ENCODE assay signal across 16 cellular contexts in genomic region chr20:34012330-34012729, GRCh38. TPM values are rescaled to one million over a fixed set of nuclear protein-coding genes. Genes with fewer than 3 reads are reported as not detected.
DNase-seq lines count a peak whose midpoint lies in the region; ATAC-seq, FAIRE-seq and TF ChIP-seq lines count a peak whose summit lies in the region.
"Had no signal": no experiment of that assay in that cellular context is flagged by ENCODE, and none has a peak within 500 bp of the region (broad histone marks: within the 10 kb centered on the region; RNA-seq: fewer than 3 reads in every experiment).

No MANE protein-coding gene starts in this region.

- no peak overlapping the region for H4K5ac ChIP-seq in mesendoderm (ENCODE audit: low read length)

- no peak overlapping the region for H2BK120ac ChIP-seq in mesendoderm (ENCODE audit: low read depth, low read length)

- no peak overlapping the region for H3K4ac ChIP-seq in mesendoderm (ENCODE audit: low read depth, low read length)

- CTCF ChIA-PET in CD4-positive, alpha-beta T cell (lab: Charles Lee): no interaction called here
- CTCF ChIA-PET in OCI-LY7 (lab: Charles Lee; ENCODE audit: unreplicated experiment): interaction anchor here (0.7 kb wide), 1 partner anchor 19 kb away, joined by 3 read pairs; no protein-coding TSS in a partner anchor

- no peak overlapping the region for H3K9ac ChIP-seq in mesendoderm (ENCODE audit: low read length)

- peaks cover 11% of the 10 kb centered on the region for H3K4me1 ChIP-seq in mesendoderm (ENCODE audit: control insufficient read depth, low read depth, low read length)
- H3K4me1 ChIP-seq in OCI-LY7 (ENCODE audit: insufficient read depth, low read length, poor library complexity, severe bottlenecking): peaks cover 30% of the 10 kb centered on the region
- peaks cover 18 to 57% (median 25%) of the 10 kb centered on the region in 3 donors for H3K4me1 ChIP-seq in pancreas

- peaks cover 0 to 13% of the 10 kb centered on the region in 2 donors for H3K36me3 Mint-ChIP-seq in CD14-positive monocyte
- H3K36me3 Mint-ChIP-seq in CD4-positive, alpha-beta T cell (ENCODE audit: low read depth): peaks cover 9% of the 10 kb centered on the region
- no peaks in the 10 kb centered on the region for H3K36me3 Mint-ChIP-seq in activated T-helper 17 cell treated with anti-CD3 and anti-CD28 coated beads, Interleukin-2, amount 50 U/mL, for 72 hours (ENCODE audit: low read depth)
- H3K36me3 Mint-ChIP-seq: naive B cell had no signal

- DNase-seq in CD14-positive monocyte (ENCODE audit: low spot score) (no peak), mesendoderm (no peak), OCI-LY7 (ENCODE audit: low spot score) (no peak), pancreas (no peak)
- no peak for DNase-seq in CD4-positive, alpha-beta T cell
- DNase-seq: activated gamma-delta T cell treated with Interleukin-2 at 50 U/mL for 16 hours; Caco-2; HCEC 1CT; naive B cell; posterior cingulate gyrus; stimulated activated CD4-positive, alpha-beta T cell treated with anti-CD3 and anti-CD28 coated beads, Interleukin-2, amount 100 ng/mL, for 24 hours; stomach; transverse colon had no signal

- H3K4me3 Mint-ChIP-seq in CD14-positive monocyte: no peak overlapping the region
- peak overlapping the region; percentile 3 for H3K4me3 Mint-ChIP-seq in CD4-positive, alpha-beta T cell
- peak overlapping the region; percentile 63 for H3K4me3 Mint-ChIP-seq in activated T-helper 17 cell treated with anti-CD3 and anti-CD28 coated beads, Interleukin-2, amount 50 U/mL, for 72 hours
- H3K4me3 Mint-ChIP-seq: memory B cell had no signal

- no peak overlapping the region for H3K4me3 ChIP-seq in mesendoderm (ENCODE audit: low read length)
- no peak overlapping the region for H3K4me3 ChIP-seq in OCI-LY7 (ENCODE audit: low read depth, low read length, poor library complexity, severe bottlenecking)
- no peak overlapping the region for H3K4me3 ChIP-seq in pancreas
- H3K4me3 ChIP-seq: stomach, transverse colon had no signal

- WGBS in mesendoderm (ENCODE audit: extremely low coverage, insufficient coverage, low lambda C conversion rate): no CpG with 5 or more reads among the region's 5 CpGs
- WGBS in pancreas, 2 donors: 92 to 97% methylated on average over 5 of the region's 5 CpGs

- no peaks in the 10 kb centered on the region for H3K9me3 Mint-ChIP-seq in CD14-positive monocyte
- H3K9me3 Mint-ChIP-seq in CD4-positive, alpha-beta T cell: no peaks in the 10 kb centered on the region
- H3K9me3 Mint-ChIP-seq in activated T-helper 17 cell treated with anti-CD3 and anti-CD28 coated beads, Interleukin-2, amount 50 U/mL, for 72 hours: no peaks in the 10 kb centered on the region
- H3K9me3 Mint-ChIP-seq: memory B cell, naive B cell had no signal

- H3K9me2 ChIP-seq in OCI-LY7 (ENCODE audit: insufficient read depth, low read length): no peaks in the 10 kb centered on the region

- no TSS peak for BruUV-seq in OCI-LY7 (replicated peaks; lab: Mats Ljungman, UMichigan)

- H3K56ac ChIP-seq in mesendoderm (ENCODE audit: low read length): no peak overlapping the region

- H2AFZ ChIP-seq in OCI-LY7 (ENCODE audit: low read length): no peak overlapping the region

- TF ChIP-seq CTCF in CD14-positive monocyte (IDR thresholded peaks at IDR 0.05) (no peak), OCI-LY7 (conservative IDR thresholded peaks at IDR 0.05; ENCODE audit: low read length) (no peak), pancreas (IDR thresholded peaks at IDR 0.05) (no peak)
- no peak for TF ChIP-seq CTCF in CD4-positive, alpha-beta T cell (IDR thresholded peaks at IDR 0.05)

- intact Hi-C loops in CD14-positive monocyte (cut with micrococcal nuclease): no loop called here
- intact Hi-C loops in CD4-positive, alpha-beta T cell (cut with DNase I, micrococcal nuclease): no loop called here
- intact Hi-C loops in OCI-LY7 (cut with micrococcal nuclease; ENCODE audit: unreplicated experiment): no loop called here
- intact Hi-C loops in pancreas (cut with DNase I): no loop called here

- POLR2A ChIA-PET in CD4-positive, alpha-beta T cell (lab: Charles Lee): interaction anchor here (1.3 kb wide), 1 partner anchor 19 kb away, joined by 6 read pairs; the partner anchor contains the start of gene RALY
- POLR2A ChIA-PET in OCI-LY7 (lab: Charles Lee): interaction anchor here (0.8 to 1.4 kb wide), 2 partner anchors 8 to 126 kb away, joined by 4 to 6 read pairs; no protein-coding TSS in a partner anchor

- H3K9me3 ChIP-seq in CD4-positive, alpha-beta T cell (ENCODE audit: control insufficient read depth, low read length): no peaks in the 10 kb centered on the region
- H3K9me3 ChIP-seq in OCI-LY7 (ENCODE audit: low read length) (no peaks in the 10 kb centered on the region), pancreas (no peaks in the 10 kb centered on the region)
- H3K9me3 ChIP-seq: Caco-2, stomach, transverse colon had no signal

- H3K36me3 ChIP-seq in mesendoderm (ENCODE audit: control insufficient read depth, insufficient read depth, low read length) (no peaks in the 10 kb centered on the region), OCI-LY7 (ENCODE audit: insufficient read depth, low read length) (peaks cover 23% of the 10 kb centered on the region), pancreas (no peaks in the 10 kb centered on the region)
- H3K36me3 ChIP-seq: stomach, transverse colon had no signal

- H3K4me1 Mint-ChIP-seq in CD14-positive monocyte: peaks cover 54% of the 10 kb centered on the region
- H3K4me1 Mint-ChIP-seq in CD4-positive, alpha-beta T cell (ENCODE audit: low read depth): peaks cover 95% of the 10 kb centered on the region
- H3K4me1 Mint-ChIP-seq in activated T-helper 17 cell treated with anti-CD3 and anti-CD28 coated beads, Interleukin-2, amount 50 U/mL, for 72 hours: peaks cover 64% of the 10 kb centered on the region

- H3K18ac ChIP-seq in mesendoderm (ENCODE audit: low read length): no peak overlapping the region

- no peak overlapping the region for H3K4me2 ChIP-seq in mesendoderm (ENCODE audit: low read length)
- no peak overlapping the region for H3K4me2 ChIP-seq in OCI-LY7 (ENCODE audit: low read length)

- no peak overlapping the region for H2BK15ac ChIP-seq in mesendoderm (replicated peaks; ENCODE audit: low read depth)

- H3K27me3 ChIP-seq in CD4-positive, alpha-beta T cell (ENCODE audit: control insufficient read depth, insufficient read depth, low read length): no peaks in the 10 kb centered on the region
- H3K27me3 ChIP-seq in mesendoderm (ENCODE audit: insufficient read depth, low read length, poor library complexity): no peaks in the 10 kb centered on the region
- no peaks in the 10 kb centered on the region for H3K27me3 ChIP-seq in pancreas
- H3K27me3 ChIP-seq: stomach, transverse colon had no signal

- H3K27me3 Mint-ChIP-seq in CD14-positive monocyte (ENCODE audit: low read depth in 3 of 3): peaks cover 0 to 1% (median 0%) of the 10 kb centered on the region in 3 donors
- H3K27me3 Mint-ChIP-seq in CD4-positive, alpha-beta T cell: no peaks in the 10 kb centered on the region
- H3K27me3 Mint-ChIP-seq in activated T-helper 17 cell treated with anti-CD3 and anti-CD28 coated beads, Interleukin-2, amount 50 U/mL, for 72 hours: no peaks in the 10 kb centered on the region
- H3K27me3 Mint-ChIP-seq: memory B cell, naive B cell had no signal

- H4K20me1 ChIP-seq in OCI-LY7 (ENCODE audit: insufficient read depth, low read length): peaks cover 33% of the 10 kb centered on the region

- H3K27ac Mint-ChIP-seq in CD14-positive monocyte: peak overlapping the region in 4 of 7 donors; percentile 2 to 41 (median 18)
- H3K27ac Mint-ChIP-seq in CD4-positive, alpha-beta T cell: peak overlapping the region; percentile 43
- H3K27ac Mint-ChIP-seq in activated T-helper 17 cell treated with anti-CD3 and anti-CD28 coated beads, Interleukin-2, amount 50 U/mL, for 72 hours: peak overlapping the region; percentile 92
- H3K27ac Mint-ChIP-seq: memory B cell had no signal

- no peak for FAIRE-seq in pancreas (lab: Jason Lieb, UNC)

- no peak for ATAC-seq in CD4-positive, alpha-beta T cell (ENCODE audit: poor library complexity)
- no peak for ATAC-seq in activated T-helper 17 cell treated with anti-CD3 and anti-CD28 coated beads, Interleukin-2, amount 50 U/mL, for 72 hours (replicated peaks)
- ATAC-seq in pancreas: no peak
- ATAC-seq in activated CD4-positive, CD25-positive, alpha-beta regulatory T cell treated with anti-CD3 and anti-CD28 coated beads, Interleukin-2, amount 50 U/mL, for 24 hours: no peak

- H2AK5ac ChIP-seq in mesendoderm (ENCODE audit: low read length): no peak overlapping the region

- H3K79me2 ChIP-seq in mesendoderm (ENCODE audit: control insufficient read depth, insufficient read depth, low read length) (peaks cover 79% of the 10 kb centered on the region), OCI-LY7 (ENCODE audit: insufficient read depth, low read depth, low read length) (peaks cover 98% of the 10 kb centered on the region)

- H3K27ac ChIP-seq in CD4-positive, alpha-beta T cell (ENCODE audit: low read depth, low read length): no peak overlapping the region
- no peak overlapping the region for H3K27ac ChIP-seq in mesendoderm (ENCODE audit: low read depth, low read length)
- no peak overlapping the region for H3K27ac ChIP-seq in OCI-LY7 (ENCODE audit: low read depth, low read length, poor library complexity, severe bottlenecking)
- H3K27ac ChIP-seq in pancreas: no peak overlapping the region
- H3K27ac ChIP-seq: stomach, transverse colon had no signal

- peak overlapping the region; percentile 67 for H3K23ac ChIP-seq in mesendoderm (ENCODE audit: low read length)

- H2BK5ac ChIP-seq in mesendoderm (ENCODE audit: low read length): no peak overlapping the region

- no peak overlapping the region for H4K8ac ChIP-seq in mesendoderm (ENCODE audit: low read depth, low read length)

- H3K79me1 ChIP-seq in mesendoderm (ENCODE audit: low read length): peaks cover 32% of the 10 kb centered on the region

RNA-seq across cellular contexts. Expression of gene RALY, which starts 18.6 kb away (rescaled TPM):
- polyA plus RNA-seq in CD14-positive monocyte (100 to 1,000 TPM; 152 to 154 TPM), pancreas (10 to 100 TPM; 57.9 to 60.4 TPM)
- total RNA-seq in CD4-positive, alpha-beta T cell: 100 to 1,000 TPM; 112 TPM
- total RNA-seq in activated T-helper 17 cell treated with anti-CD3 and anti-CD28 coated beads, Interleukin-2, amount 50 U/mL, for 72 hours: 100 to 1,000 TPM; 112 to 142 TPM
- 107 TPM for polyA plus RNA-seq in mesendoderm (2013, experiment 1 of 2)
- polyA plus RNA-seq in mesendoderm (2013, experiment 2 of 2): 107 TPM
- 136 and 151 TPM in 2 replicates for total RNA-seq in OCI-LY7 (2014; rRNA removed; shearing (Covaris generic))
- total RNA-seq in OCI-LY7 (2022) (163 and 173 TPM in 2 replicates), pancreas (10 to 100 TPM; 30.0 to 58.5 (median 40.5) TPM)

Comparison
In these comparisons a context has a peak if more than half of its experiments do, and no peak if none do; other contexts are left out.
1. H3K27ac Mint-ChIP-seq: peak in every context shown above with its lines; median percentile 92 in activated T-helper 17 cell treated with anti-CD3 and anti-CD28 coated beads, Interleukin-2, amount 50 U/mL, for 72 hours; 43 in CD4-positive, alpha-beta T cell; 18 in CD14-positive monocyte.
2. H3K4me3 Mint-ChIP-seq: peak in CD4-positive, alpha-beta T cell (single experiment) and activated T-helper 17 cell treated with anti-CD3 and anti-CD28 coated beads, Interleukin-2, amount 50 U/mL, for 72 hours (single experiment); none in CD14-positive monocyte (0 of 2).